In genomic region chr6:140485740-140486467, GRCh38 we compare ENCODE assay signal across 9 cellular contexts.
DNase-seq lines count a peak whose midpoint lies in the region; ATAC-seq and TF ChIP-seq lines count a peak whose summit lies in the region.
"Had no signal": no experiment of that assay in that cellular context is flagged by ENCODE, and none has a peak within 500 bp of the region (broad histone marks: within the 10 kb centered on the region; RNA-seq: fewer than 3 reads in every experiment).

No MANE protein-coding gene starts in this region.

- no peaks in the 10 kb centered on the region for H3K27me3 ChIP-seq in adipocyte (replicated peaks; ENCODE audit: control insufficient read depth, insufficient read depth, low read length)
- no peaks in the 10 kb centered on the region for H3K27me3 ChIP-seq in CD8-positive, alpha-beta T cell (ENCODE audit: insufficient read depth, low read length)

- peaks cover 32% of the 10 kb centered on the region for H3K4me1 ChIP-seq in adipocyte (ENCODE audit: control insufficient read depth, insufficient read depth, low read length)
- H3K4me1 ChIP-seq in CD8-positive, alpha-beta T cell (ENCODE audit: insufficient read depth, low read length): no peaks in the 10 kb centered on the region

- CTCF ChIA-PET in CD8-positive, alpha-beta T cell (lab: Charles Lee): no interaction called here

- no peak for TF ChIP-seq CTCF in mesothelial cell of epicardium (IDR thresholded peaks at IDR 0.05; ENCODE audit: unreplicated experiment)
- TF ChIP-seq CTCF in CD8-positive, alpha-beta T cell (IDR thresholded peaks at IDR 0.05): no peak

- H3K27ac ChIP-seq in CD8-positive, alpha-beta T cell (ENCODE audit: low read depth, low read length): no peak overlapping the region

- H3K4me3 Mint-ChIP-seq in mesothelial cell of epicardium: no peak overlapping the region
- no peak overlapping the region for H3K4me3 Mint-ChIP-seq in CD8-positive, alpha-beta T cell
- H3K4me3 Mint-ChIP-seq: central memory CD8-positive, alpha-beta T cell had no signal

- POLR2A ChIA-PET in CD8-positive, alpha-beta T cell (lab: Charles Lee): no interaction called here

- peaks cover 5% of the 10 kb centered on the region for H3K36me3 Mint-ChIP-seq in mesothelial cell of epicardium
- no peaks in the 10 kb centered on the region for H3K36me3 Mint-ChIP-seq in CD8-positive, alpha-beta T cell

- peaks cover 16% of the 10 kb centered on the region for H3K9me3 Mint-ChIP-seq in mesothelial cell of epicardium
- H3K9me3 Mint-ChIP-seq in CD8-positive, alpha-beta T cell: no peaks in the 10 kb centered on the region
- H3K9me3 Mint-ChIP-seq: central memory CD8-positive, alpha-beta T cell had no signal

- H3K9ac ChIP-seq in adipocyte (ENCODE audit: low read length): peak overlapping the region; percentile 71

- no peak overlapping the region for H3K4me3 ChIP-seq in adipocyte (ENCODE audit: low read length)
- no peak overlapping the region for H3K4me3 ChIP-seq in CD8-positive, alpha-beta T cell (ENCODE audit: low read depth, low read length)

- H3K27me3 Mint-ChIP-seq in mesothelial cell of epicardium (ENCODE audit: low read depth): no peaks in the 10 kb centered on the region
- H3K27me3 Mint-ChIP-seq in CD8-positive, alpha-beta T cell (ENCODE audit: low read depth): no peaks in the 10 kb centered on the region
- H3K27me3 Mint-ChIP-seq: central memory CD8-positive, alpha-beta T cell had no signal

- DNase-seq in EH (ENCODE audit: low read depth) (peak; percentile 92), adipocyte (ENCODE audit: low read depth) (peak; percentile 83), mesothelial cell of epicardium (ENCODE audit: low spot score in 2 of 2, unreplicated experiment in 2 of 2) (no peak), RPMI8226 (no peak)
- DNase-seq in CD8-positive, alpha-beta T cell: no peak

- peaks cover 8% of the 10 kb centered on the region for H3K9me3 ChIP-seq in adipocyte (ENCODE audit: control insufficient read depth, low read length)
- no peaks in the 10 kb centered on the region for H3K9me3 ChIP-seq in CD8-positive, alpha-beta T cell (ENCODE audit: low read length)

- peak; percentile 61 for ATAC-seq in HG03045 (IDR thresholded peaks at IDR 0.05; ENCODE audit: unreplicated experiment)
- no peak for ATAC-seq in GM19023 (IDR thresholded peaks at IDR 0.05; ENCODE audit: unreplicated experiment)
- no peak for ATAC-seq in CD8-positive, alpha-beta T cell
- ATAC-seq in HG03439 (IDR thresholded peaks at IDR 0.05; ENCODE audit: unreplicated experiment): no peak

- H3K27ac Mint-ChIP-seq in mesothelial cell of epicardium: peak overlapping the region; percentile 18
- no peak overlapping the region for H3K27ac Mint-ChIP-seq in CD8-positive, alpha-beta T cell

- intact Hi-C loops in CD8-positive, alpha-beta T cell (cut with DNase I, micrococcal nuclease): no loop called here

- no peaks in the 10 kb centered on the region for H3K36me3 ChIP-seq in adipocyte (ENCODE audit: control insufficient read depth, insufficient read depth, low read length, severe bottlenecking)
- H3K36me3 ChIP-seq in CD8-positive, alpha-beta T cell (ENCODE audit: insufficient read depth, low read length): no peaks in the 10 kb centered on the region

- peaks cover 17% of the 10 kb centered on the region for H3K4me1 Mint-ChIP-seq in mesothelial cell of epicardium
- H3K4me1 Mint-ChIP-seq in CD8-positive, alpha-beta T cell (ENCODE audit: low read depth): no peaks in the 10 kb centered on the region
- H3K4me1 Mint-ChIP-seq: central memory CD8-positive, alpha-beta T cell had no signal

Comparison
In these comparisons a context has a peak if more than half of its experiments do, and no peak if none do; other contexts are left out.
1. DNase-seq: peak in EH (single experiment) and adipocyte (single experiment); none in mesothelial cell of epicardium (0 of 2), RPMI8226 (single experiment) and CD8-positive, alpha-beta T cell (0 of 7).